27 cellular contexts compared by ENCODE assay signal in genomic region chr1:11184973-11185372, GRCh38. TPM values are rescaled to one million over a fixed set of nuclear protein-coding genes. Genes with fewer than 3 reads are reported as not detected.
A peak's percentile ranks its signal among the peaks of the same experiment; 100 is the strongest.
DNase-seq lines count a peak whose midpoint lies in the region; ATAC-seq and TF ChIP-seq lines count a peak whose summit lies in the region.
"Had no signal": no experiment of that assay in that cellular context is flagged by ENCODE, and none has a peak within 500 bp of the region (broad histone marks: within the 10 kb centered on the region; RNA-seq: fewer than 3 reads in every experiment).

No MANE protein-coding gene starts in this region.

- H3K36me3 ChIP-seq in right atrium auricular region: peaks cover 25% of the 10 kb centered on the region
- peaks cover 70% of the 10 kb centered on the region for H3K36me3 ChIP-seq in endodermal cell (ENCODE audit: control insufficient read depth, insufficient read depth, low read length)

- DNase-seq in right cardiac atrium (peak in 1 of 3 donors; percentile 71), right atrium auricular region (ENCODE audit: low spot score) (no peak), endodermal cell (no peak), pons (ENCODE audit: low spot score) (peak; percentile 77), middle frontal gyrus (ENCODE audit: extremely low spot score, low spot score) (no peak), HFFc6 (no peak)
- DNase-seq: CD4-positive, CD25-positive, alpha-beta regulatory T cell; COR-L47; DMS53; H9; IMR-90; KG1; MG63; NCI-H1417; NCI-H1694 treated with DMSO at 0.1 percent for 48 hours; NCI-H2081; NCI-H2227 treated with DMSO at 0.1 percent for 48 hours; NCI-H526 treated with DMSO at 0.1 percent for 48 hours; RPMI8226; SHP77 treated with DMSO at 0.1 percent for 48 hours had no signal

- TF ChIP-seq CTCF in right atrium auricular region (IDR thresholded peaks at IDR 0.05) (no peak), endodermal cell (conservative IDR thresholded peaks at IDR 0.05) (no peak), HFFc6 (IDR thresholded peaks at IDR 0.05) (no peak)

- H3K27ac ChIP-seq in right cardiac atrium (ENCODE audit: low read length) (no peak overlapping the region), right atrium auricular region (no peak overlapping the region), endodermal cell (ENCODE audit: low read depth, low read length) (no peak overlapping the region)
- H3K27ac ChIP-seq: BLaER1 had no signal

- peaks cover 47% of the 10 kb centered on the region for H3K36me3 Mint-ChIP-seq in endodermal cell (ENCODE audit: low read depth)
- peaks cover 18% of the 10 kb centered on the region; the same call in 1 of the 2 replicates for H3K36me3 Mint-ChIP-seq in HFFc6 (ENCODE audit: low read depth)

- 58% methylated on average over 1 of the region's 1 CpG for WGBS in right cardiac atrium
- WGBS in endodermal cell (ENCODE audit: insufficient coverage in 1 of 2, insufficient read length in 1 of 2), 2 experiments: 97% methylated on average over 1 of the region's 1 CpG; no CpG with 5 or more reads in 1 of the 2 experiments

- no peaks in the 10 kb centered on the region for H3K27me3 ChIP-seq in right cardiac atrium (ENCODE audit: control insufficient read depth, insufficient read depth)
- no peaks in the 10 kb centered on the region for H3K27me3 ChIP-seq in right atrium auricular region
- no peaks in the 10 kb centered on the region for H3K27me3 ChIP-seq in endodermal cell (ENCODE audit: control insufficient read depth, insufficient read depth, low read length, poor library complexity, severe bottlenecking)
- H3K27me3 ChIP-seq: BLaER1, MG63 had no signal

- H3K4me1 Mint-ChIP-seq in endodermal cell (no peaks in the 10 kb centered on the region), HFFc6 (ENCODE audit: low read depth) (peaks cover 20% of the 10 kb centered on the region)

- ATAC-seq in right cardiac atrium (peak; percentile 61 to 81), GM19035 (IDR thresholded peaks at IDR 0.05; ENCODE audit: unreplicated experiment) (no peak)
- ATAC-seq: GM23338 had no signal

- H3K27ac Mint-ChIP-seq in endodermal cell (peak overlapping the region; percentile 75), HFFc6 (no peak overlapping the region)
- H3K27ac Mint-ChIP-seq: GM23338 had no signal

- H3K4me3 ChIP-seq in right cardiac atrium (ENCODE audit: low read length): no peak overlapping the region
- H3K4me3 ChIP-seq in right atrium auricular region: no peak overlapping the region
- H3K4me3 ChIP-seq in endodermal cell (ENCODE audit: low read length): no peak overlapping the region
- H3K4me3 ChIP-seq: BLaER1, GM23338, MG63 had no signal

- H3K4me3 Mint-ChIP-seq in endodermal cell (no peak overlapping the region), HFFc6 (no peak overlapping the region)
- H3K4me3 Mint-ChIP-seq: CD4-positive, CD25-positive, alpha-beta regulatory T cell; GM23338; H9 had no signal

- peaks cover 13% of the 10 kb centered on the region for H3K4me1 ChIP-seq in right cardiac atrium (ENCODE audit: control insufficient read depth, insufficient read depth, low read length)
- H3K4me1 ChIP-seq in right atrium auricular region: peaks cover 3 to 37% of the 10 kb centered on the region in 2 donors
- H3K4me1 ChIP-seq in endodermal cell (ENCODE audit: control insufficient read depth, insufficient read depth, low read length): no peaks in the 10 kb centered on the region
- H3K4me1 ChIP-seq: BLaER1 had no signal

- no peak overlapping the region for H3K9ac ChIP-seq in endodermal cell (ENCODE audit: extremely low read depth, low read length, poor library complexity, severe bottlenecking)
- H3K9ac ChIP-seq: BLaER1 had no signal

- H3K9me3 ChIP-seq in right cardiac atrium (ENCODE audit: control insufficient read depth, low read length): no peaks in the 10 kb centered on the region
- H3K9me3 ChIP-seq in right atrium auricular region: no peaks in the 10 kb centered on the region
- H3K9me3 ChIP-seq in endodermal cell (ENCODE audit: control insufficient read depth, low read length): peaks cover 9% of the 10 kb centered on the region
- H3K9me3 ChIP-seq: BLaER1, MG63 had no signal

- intact Hi-C loops in right cardiac atrium (cut with DNase I): no loop called here

- H3K9me3 Mint-ChIP-seq in endodermal cell (no peaks in the 10 kb centered on the region), HFFc6 (no peaks in the 10 kb centered on the region)
- H3K9me3 Mint-ChIP-seq: GM23338, H9 had no signal

- no peaks in the 10 kb centered on the region for H3K27me3 Mint-ChIP-seq in endodermal cell (ENCODE audit: insufficient read depth)
- H3K27me3 Mint-ChIP-seq in HFFc6 (ENCODE audit: insufficient read depth): peaks cover 2% of the 10 kb centered on the region; the same call in 1 of the 2 replicates
- H3K27me3 Mint-ChIP-seq: CD4-positive, CD25-positive, alpha-beta regulatory T cell had no signal

RNA-seq across cellular contexts. Expression of gene ANGPTL7, which starts 4.2 kb away (rescaled TPM):
- total RNA-seq in right cardiac atrium: 1 to 10 TPM; 1.4 to 4.5 (median 2.8) TPM
- 3.7 TPM for polyA plus RNA-seq in right cardiac atrium
- 1 to 10 TPM; 1.6 to 4.8 TPM for total RNA-seq in right atrium auricular region
- total RNA-seq in endodermal cell: not detected
- polyA plus RNA-seq in endodermal cell (2013, experiment 1 of 2): 0.14 TPM
- polyA plus RNA-seq in endodermal cell (2013, experiment 2 of 2): not detected
- total RNA-seq in HFFc6 (2021; fragmentation: NEBNext Ultra II Directional; extraction: Animal tissue kit (Norgen Biotek cat#: 25700)): not detected
- total RNA-seq: CD4-positive, CD25-positive, alpha-beta regulatory T cell; Daoy; G401; GM23338; H9; NCI-H460 had no signal
- polyA plus RNA-seq: AG04450; CD4-positive, CD25-positive, alpha-beta regulatory T cell; IMR-90 had no signal
